8 cellular contexts compared by ENCODE assay signal in the genomic region with DNA sequence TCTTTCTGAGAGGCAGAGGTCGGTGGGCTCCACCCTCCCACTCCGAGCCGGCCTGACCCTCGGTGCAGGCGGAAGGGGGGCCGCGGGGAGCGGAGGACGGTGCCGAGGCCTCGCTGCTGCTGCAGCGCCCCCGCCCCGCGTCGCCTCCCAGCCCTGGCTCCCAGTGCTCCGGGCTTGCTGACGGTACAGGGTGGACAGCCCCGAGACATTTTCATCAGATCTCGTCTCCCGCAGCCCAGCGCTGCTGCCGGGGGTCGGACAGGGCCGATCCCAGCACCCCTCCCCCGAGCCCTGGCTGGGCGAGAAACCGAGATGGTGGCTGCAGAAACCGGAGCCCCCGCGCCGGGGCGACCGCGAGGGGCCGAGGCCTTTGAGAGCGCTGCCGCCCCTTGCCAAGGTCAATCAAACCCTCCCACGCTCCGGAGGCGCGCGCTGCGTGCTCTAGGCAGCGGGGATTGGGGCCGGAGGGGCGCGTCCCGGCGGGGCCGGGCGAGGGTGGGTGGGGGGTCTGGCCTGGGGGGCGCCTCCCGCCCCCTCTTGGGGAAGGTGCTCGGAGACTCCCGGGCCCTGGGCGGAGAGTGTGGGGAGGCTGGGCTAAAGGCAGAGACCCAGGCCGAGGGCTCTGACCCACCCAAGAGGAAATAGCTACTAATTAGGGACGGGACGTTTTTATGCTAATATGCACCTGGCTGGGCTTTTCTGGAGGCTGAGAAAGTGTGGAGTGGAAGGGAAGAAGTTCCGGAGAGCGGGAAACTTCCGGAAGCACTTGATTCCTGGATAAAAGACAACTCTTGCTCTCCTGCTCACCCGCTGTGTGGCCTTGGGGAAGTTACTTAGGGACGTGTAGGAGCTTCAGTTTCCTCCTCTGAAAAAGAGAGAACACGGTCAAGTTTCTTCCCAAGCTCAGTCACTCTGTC. TPM values are rescaled to one million over a fixed set of nuclear protein-coding genes. Genes with fewer than 3 reads are reported as not detected.
A peak's percentile ranks its signal among the peaks of the same experiment; 100 is the strongest.
DNase-seq lines count a peak whose midpoint lies in the region; ATAC-seq and TF ChIP-seq lines count a peak whose summit lies in the region.

No MANE protein-coding gene starts in this region.

- H3K4me3 ChIP-seq in endodermal cell (ENCODE audit: low read length): peak overlapping the region; percentile 91
- H3K4me3 ChIP-seq in mucosa of rectum (ENCODE audit: low read length in 2 of 2): peak overlapping the region; percentile 39 to 40
- peak overlapping the region; percentile 49 for H3K4me3 ChIP-seq in upper lobe of right lung

- CTCF ChIA-PET in activated naive CD4-positive, alpha-beta T cell treated with anti-CD3 and anti-CD28 coated beads, Interleukin-2, amount 10 ng/mL, durations not matched to agents 7 days and 5 days (lab: Charles Lee): no interaction called here

- intact Hi-C loops in upper lobe of right lung (cut with DNase I): no loop called here

- H3K9me3 ChIP-seq in endodermal cell (ENCODE audit: control insufficient read depth, low read length) (no peaks in the 10 kb centered on the region), mucosa of rectum (ENCODE audit: control insufficient read depth in 2 of 2, low read length in 2 of 2) (no peaks in the 10 kb centered on the region), upper lobe of right lung (no peaks in the 10 kb centered on the region)

- 2 to 5% methylated on average over 15 to 66 of the region's 66 CpGs for WGBS in endodermal cell (ENCODE audit: insufficient coverage in 1 of 2, insufficient read length in 1 of 2), 2 experiments

- peak overlapping the region; percentile 66 for H3K4me3 Mint-ChIP-seq in activated naive CD4-positive, alpha-beta T cell treated with anti-CD3 and anti-CD28 coated beads, Interleukin-2, amount 50 U/mL, for 24 hours
- H3K4me3 Mint-ChIP-seq in activated naive CD4-positive, alpha-beta T cell treated with anti-CD3 and anti-CD28 coated beads, Interleukin-2, amount 10 ng/mL, durations not matched to agents 7 days and 5 days: no peak overlapping the region
- H3K4me3 Mint-ChIP-seq in endodermal cell: peak overlapping the region; percentile 69

- H3K9ac ChIP-seq in endodermal cell (ENCODE audit: extremely low read depth, low read length, poor library complexity, severe bottlenecking) (peak overlapping the region; percentile 74), mucosa of rectum (ENCODE audit: low read depth in 1 of 2, low read length in 2 of 2) (peak overlapping the region; percentile 41 to 71)

- peaks cover 47% of the 10 kb centered on the region for H3K4me1 Mint-ChIP-seq in activated naive CD4-positive, alpha-beta T cell treated with anti-CD3 and anti-CD28 coated beads, Interleukin-2, amount 50 U/mL, for 24 hours
- H3K4me1 Mint-ChIP-seq in activated naive CD4-positive, alpha-beta T cell treated with anti-CD3 and anti-CD28 coated beads, Interleukin-2, amount 10 ng/mL, durations not matched to agents 7 days and 5 days: peaks cover 8% of the 10 kb centered on the region
- peaks cover 28% of the 10 kb centered on the region for H3K4me1 Mint-ChIP-seq in endodermal cell

- peak; percentile 52 for TF ChIP-seq CTCF in endodermal cell (conservative IDR thresholded peaks at IDR 0.05)
- TF ChIP-seq CTCF in upper lobe of right lung (IDR thresholded peaks at IDR 0.05): no peak

- peak; percentile 47 for ATAC-seq in upper lobe of right lung
- no peak for ATAC-seq in HG03432 (IDR thresholded peaks at IDR 0.05; ENCODE audit: unreplicated experiment)

- peaks cover 12% of the 10 kb centered on the region for H3K4me1 ChIP-seq in endodermal cell (ENCODE audit: control insufficient read depth, insufficient read depth, low read length)
- H3K4me1 ChIP-seq in mucosa of rectum (ENCODE audit: control insufficient read depth in 2 of 2, insufficient read depth in 2 of 2, low read length in 2 of 2): peaks cover 7 to 21% of the 10 kb centered on the region in 2 donors
- H3K4me1 ChIP-seq in upper lobe of right lung: peaks cover 15% of the 10 kb centered on the region

- H3K36me3 ChIP-seq in endodermal cell (ENCODE audit: control insufficient read depth, insufficient read depth, low read length) (no peaks in the 10 kb centered on the region), mucosa of rectum (ENCODE audit: control insufficient read depth in 2 of 2, insufficient read depth in 2 of 2, low read length in 2 of 2) (no peaks in the 10 kb centered on the region), upper lobe of right lung (no peaks in the 10 kb centered on the region)

- H3K9me3 Mint-ChIP-seq in activated naive CD4-positive, alpha-beta T cell treated with anti-CD3 and anti-CD28 coated beads, Interleukin-2, amount 50 U/mL, for 24 hours: no peaks in the 10 kb centered on the region
- no peaks in the 10 kb centered on the region for H3K9me3 Mint-ChIP-seq in activated naive CD4-positive, alpha-beta T cell treated with anti-CD3 and anti-CD28 coated beads, Interleukin-2, amount 10 ng/mL, durations not matched to agents 7 days and 5 days
- no peaks in the 10 kb centered on the region for H3K9me3 Mint-ChIP-seq in endodermal cell

- H3K27ac Mint-ChIP-seq in activated naive CD4-positive, alpha-beta T cell treated with anti-CD3 and anti-CD28 coated beads, Interleukin-2, amount 50 U/mL, for 24 hours: no peak overlapping the region
- no peak overlapping the region for H3K27ac Mint-ChIP-seq in activated naive CD4-positive, alpha-beta T cell treated with anti-CD3 and anti-CD28 coated beads, Interleukin-2, amount 10 ng/mL, durations not matched to agents 7 days and 5 days
- H3K27ac Mint-ChIP-seq in endodermal cell: peak overlapping the region; percentile 97

- H3K36me3 Mint-ChIP-seq in activated naive CD4-positive, alpha-beta T cell treated with anti-CD3 and anti-CD28 coated beads, Interleukin-2, amount 50 U/mL, for 24 hours: no peaks in the 10 kb centered on the region
- H3K36me3 Mint-ChIP-seq in activated naive CD4-positive, alpha-beta T cell treated with anti-CD3 and anti-CD28 coated beads, Interleukin-2, amount 10 ng/mL, durations not matched to agents 7 days and 5 days: no peaks in the 10 kb centered on the region
- no peaks in the 10 kb centered on the region for H3K36me3 Mint-ChIP-seq in endodermal cell (ENCODE audit: low read depth)

- H3K27ac ChIP-seq in endodermal cell (ENCODE audit: low read depth, low read length): peak overlapping the region; percentile 62
- peak overlapping the region in 1 of 2 donors; percentile 9 for H3K27ac ChIP-seq in mucosa of rectum (ENCODE audit: low read depth in 2 of 2, low read length in 2 of 2)
- H3K27ac ChIP-seq in upper lobe of right lung: no peak overlapping the region

- peaks cover 34% of the 10 kb centered on the region for H3K27me3 Mint-ChIP-seq in activated naive CD4-positive, alpha-beta T cell treated with anti-CD3 and anti-CD28 coated beads, Interleukin-2, amount 50 U/mL, for 24 hours
- H3K27me3 Mint-ChIP-seq in activated naive CD4-positive, alpha-beta T cell treated with anti-CD3 and anti-CD28 coated beads, Interleukin-2, amount 10 ng/mL, durations not matched to agents 7 days and 5 days: peaks cover 83% of the 10 kb centered on the region
- peaks cover 79% of the 10 kb centered on the region for H3K27me3 Mint-ChIP-seq in endodermal cell (ENCODE audit: insufficient read depth)

- DNase-seq in activated naive CD4-positive, alpha-beta T cell treated with anti-CD3 and anti-CD28 coated beads, Interleukin-2, amount 10 ng/mL, durations not matched to agents 7 days and 5 days: no peak
- DNase-seq in endodermal cell (peak; percentile 84), upper lobe of right lung (no peak), AG20443 (ENCODE audit: low spot score) (no peak), NCI-H1417 (lab: John Stamatoyannopoulos, UW) (no peak)

- H3K27me3 ChIP-seq in endodermal cell (ENCODE audit: control insufficient read depth, insufficient read depth, low read length, poor library complexity, severe bottlenecking) (peaks cover 22% of the 10 kb centered on the region), mucosa of rectum (ENCODE audit: control insufficient read depth in 2 of 2, insufficient read depth in 2 of 2, low read length in 2 of 2) (peaks cover 12 to 17% of the 10 kb centered on the region in 2 donors), upper lobe of right lung (peaks cover 31% of the 10 kb centered on the region)

RNA-seq across cellular contexts. Expression of a gene that starts 42.7 kb away (rescaled TPM):
- total RNA-seq in endodermal cell (10 to 100 TPM; 32.7 to 36.9 TPM), upper lobe of right lung (7.8 TPM)
- polyA plus RNA-seq in endodermal cell (2013, experiment 1 of 2): 22.3 TPM
- 23.5 TPM for polyA plus RNA-seq in endodermal cell (2013, experiment 2 of 2)

Comparison
In these comparisons a context has a peak if more than half of its experiments do, and no peak if none do; other contexts are left out.
1. H3K4me3 ChIP-seq: peak in every context shown above with its lines; median percentile 91 in endodermal cell; 49 in upper lobe of right lung; 40 in mucosa of rectum.